9 cellular contexts compared by ENCODE assay signal in the genomic region with DNA sequence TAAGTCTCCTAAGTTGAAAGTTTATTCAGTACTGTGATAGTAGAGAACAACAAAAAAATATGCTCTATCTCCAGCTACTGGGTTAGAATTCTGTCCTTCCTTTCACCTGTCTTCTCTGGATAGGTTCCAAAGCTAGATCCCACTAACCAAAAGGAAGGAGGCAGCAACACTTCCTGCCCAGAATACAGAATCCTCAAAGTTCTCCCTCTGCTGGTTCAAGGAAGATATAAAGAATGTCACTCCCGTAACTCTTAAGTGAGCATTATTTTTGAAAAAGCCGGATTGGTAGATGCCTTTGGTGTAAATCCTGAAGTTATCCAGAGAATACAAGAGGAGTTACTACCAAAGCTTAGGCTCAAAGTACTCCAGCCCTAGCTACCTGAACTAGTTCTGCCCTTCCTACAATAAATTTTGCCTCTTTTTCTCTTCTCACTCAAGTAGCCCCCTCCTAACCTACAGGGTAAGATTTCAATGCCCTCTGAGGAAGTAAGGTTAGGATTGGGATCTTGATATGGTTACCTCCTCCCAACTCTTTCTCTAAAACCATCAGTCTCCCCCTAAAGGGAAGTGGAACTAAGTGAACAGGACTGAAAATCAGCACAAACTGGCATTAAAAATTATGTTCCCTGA. TPM values are rescaled to one million over a fixed set of nuclear protein-coding genes. Genes with fewer than 3 reads are reported as not detected.
DNase-seq lines count a peak whose midpoint lies in the region; ATAC-seq, FAIRE-seq and TF ChIP-seq lines count a peak whose summit lies in the region.
"Had no signal": no experiment of that assay in that cellular context is flagged by ENCODE, and none has a peak within 500 bp of the region (broad histone marks: within the 10 kb centered on the region; RNA-seq: fewer than 3 reads in every experiment).

No MANE protein-coding gene starts in this region.

- H3K4me3 ChIP-seq in GM23338 (no peak overlapping the region), OCI-LY3 (ENCODE audit: low read length) (no peak overlapping the region)

- TF ChIP-seq CTCF in AG09319 (IDR thresholded peaks at IDR 0.05; ENCODE audit: low read depth, low read length) = peak; percentile 55
- peak; percentile 71 to 77 for TF ChIP-seq CTCF in GM23338 (conservative IDR thresholded peaks at IDR 0.05; ENCODE audit: low read depth in 2 of 2)
- peak; percentile 61 for TF ChIP-seq CTCF in OCI-LY3 (IDR thresholded peaks at IDR 0.05; ENCODE audit: low read depth, low read length)
- peak; percentile 53 for TF ChIP-seq CTCF in nephron progenitor cell (IDR thresholded peaks at IDR 0.05)

- H3K27me3 Mint-ChIP-seq in GM23338 (ENCODE audit: insufficient read depth, low read depth, poor library complexity) (no peaks in the 10 kb centered on the region), nephron progenitor cell (ENCODE audit: low read depth, poor library complexity) (peaks cover 4% of the 10 kb centered on the region)

- no peak overlapping the region for H2AFZ ChIP-seq in GM23338
- no peak overlapping the region for H2AFZ ChIP-seq in OCI-LY3 (ENCODE audit: low read depth, low read length)

- H3K4me2 ChIP-seq in GM23338 (no peak overlapping the region), OCI-LY3 (ENCODE audit: low read length) (peak overlapping the region; percentile 6)

- H3K9me3 Mint-ChIP-seq in GM23338 (no peaks in the 10 kb centered on the region), nephron progenitor cell (no peaks in the 10 kb centered on the region)

- peak; percentile 99 for ATAC-seq in GM23338

- H3K4me1 ChIP-seq in GM23338 (ENCODE audit: insufficient read depth) = no peaks in the 10 kb centered on the region
- peaks cover 64% of the 10 kb centered on the region for H3K4me1 ChIP-seq in OCI-LY3 (ENCODE audit: low read length)

- H3K79me2 ChIP-seq in GM23338 (replicated peaks; ENCODE audit: insufficient read depth) = no peaks in the 10 kb centered on the region
- H3K79me2 ChIP-seq in OCI-LY3 (ENCODE audit: low read length) = peaks cover 15% of the 10 kb centered on the region

- peak; percentile 53 for FAIRE-seq in endometrium (lab: Jason Lieb, UNC)

- H3K4me1 Mint-ChIP-seq in GM23338 (peaks cover 2% of the 10 kb centered on the region; the same call in 2 of the 3 replicates), nephron progenitor cell (peaks cover 10% of the 10 kb centered on the region)

- H3K9me3 ChIP-seq in OCI-LY3 (ENCODE audit: insufficient read depth, low read length) = no peaks in the 10 kb centered on the region

- DNase-seq in AG09319 (ENCODE audit: extremely low read depth, low read depth) = peak; percentile 19
- peak; percentile 92 for DNase-seq in GM23338 (ENCODE audit: low spot score)
- DNase-seq in nephron progenitor cell = peak; percentile 10
- no peak for DNase-seq in putamen (ENCODE audit: low spot score)
- DNase-seq in middle frontal gyrus (ENCODE audit: extremely low spot score, low spot score) = no peak
- DNase-seq in T-helper 9 cell = no peak

- H3F3A ChIP-seq in GM23338 (replicated peaks; ENCODE audit: low read depth) = no peaks in the 10 kb centered on the region

- no peak overlapping the region; the same call in 1 of the 2 replicates for H3K27ac Mint-ChIP-seq in GM23338
- H3K27ac Mint-ChIP-seq in nephron progenitor cell = peak overlapping the region; percentile 57

- H3K9ac ChIP-seq in OCI-LY3 (ENCODE audit: low read length) = no peak overlapping the region

- H3K36me3 Mint-ChIP-seq in GM23338 (ENCODE audit: low read depth) = peaks cover 3% of the 10 kb centered on the region; the same call in 1 of the 3 replicates
- peaks cover 30% of the 10 kb centered on the region for H3K36me3 Mint-ChIP-seq in nephron progenitor cell (ENCODE audit: low read depth)

- H4K20me1 ChIP-seq in GM23338 (replicated peaks; ENCODE audit: insufficient read depth) (no peaks in the 10 kb centered on the region), OCI-LY3 (ENCODE audit: insufficient read depth, low read length) (no peaks in the 10 kb centered on the region)

- H3K27me3 ChIP-seq in GM23338 (ENCODE audit: insufficient read depth) = no peaks in the 10 kb centered on the region
- no peaks in the 10 kb centered on the region for H3K27me3 ChIP-seq in OCI-LY3 (ENCODE audit: low read depth, low read length)

- H3K27ac ChIP-seq in GM23338 (ENCODE audit: low read depth) (no peak overlapping the region), OCI-LY3 (ENCODE audit: low read length) (0 out of 2 replicates have a peak overlapping the region, but pooled peaks have one; percentile 2)

- no peak overlapping the region for H3K4me3 Mint-ChIP-seq in GM23338
- H3K4me3 Mint-ChIP-seq in nephron progenitor cell = no peak overlapping the region

- H3K36me3 ChIP-seq in GM23338 (ENCODE audit: insufficient read depth) (no peaks in the 10 kb centered on the region), OCI-LY3 (replicated peaks; ENCODE audit: low read depth, low read length) (peaks cover 38% of the 10 kb centered on the region)

- H3K9me2 ChIP-seq in GM23338 (ENCODE audit: insufficient read depth) = no peaks in the 10 kb centered on the region

TF ChIP-seq in GM23338, 12 proteins besides CTCF, POLR2A, EP300 and RAD21:
- TF ChIP-seq EZH2phosphoT487 (IDR thresholded peaks at IDR 0.05; ENCODE audit: unreplicated experiment) (no peak), STAT1 (IDR thresholded peaks at IDR 0.05; ENCODE audit: unreplicated experiment) (no peak), ZNF114 (CRISPR knock-in tag; IDR thresholded peaks at IDR 0.05) (no peak), ZNF331 (CRISPR knock-in tag; IDR thresholded peaks at IDR 0.05; ENCODE audit: low read depth) (no peak)

RNA-seq across cellular contexts. Expression of gene CRIP3, which starts 26.0 kb away (rescaled TPM):
- total RNA-seq in GM23338 (2014; rRNA removed; shearing (Covaris generic)) = 18.8 and 22.0 TPM in 2 replicates
- 36.0 and 39.9 TPM in 2 replicates for polyA plus RNA-seq in GM23338 (2016; fragmentation: Nextera tagmentation; extraction: Ambion mirVana)
- total RNA-seq: lung microvascular endothelial cell had no signal

RNA-seq across cellular contexts. Expression of gene ZNF318, which starts 34.9 kb away (rescaled TPM):
- total RNA-seq in GM23338 (2014; rRNA removed; shearing (Covaris generic)) = 13.4 and 19.5 TPM in 2 replicates
- polyA plus RNA-seq in GM23338 (2016; fragmentation: Nextera tagmentation; extraction: Ambion mirVana) = 8.7 and 10.5 TPM in 2 replicates

RNA-seq across cellular contexts. Expression of gene SLC22A7, which starts 36.5 kb away (rescaled TPM):
- total RNA-seq in GM23338 (2014; rRNA removed; shearing (Covaris generic)) = not detected in 2 replicates
- polyA plus RNA-seq in GM23338 (2016; fragmentation: Nextera tagmentation; extraction: Ambion mirVana) = 0.14 and 0.31 TPM in 2 replicates
- total RNA-seq: lung microvascular endothelial cell had no signal

Comparison
In these comparisons a context has a peak if more than half of its experiments do, and no peak if none do; other contexts are left out.
1. DNase-seq: peak in AG09319 (single experiment), GM23338 (single experiment) and nephron progenitor cell (single experiment); none in putamen (single experiment), middle frontal gyrus (single experiment) and T-helper 9 cell (single experiment).
2. Peak in every context shown above with its lines, with median percentiles within 50 percentile points of each other: CTCF ChIP-seq.